In genomic region chr1:225881081-225882007, GRCh38 we compare ENCODE assay signal across 8 cellular contexts. TPM values are rescaled to one million over a fixed set of nuclear protein-coding genes. Genes with fewer than 3 reads are reported as not detected.
DNase-seq lines count a peak whose midpoint lies in the region; ATAC-seq and TF ChIP-seq lines count a peak whose summit lies in the region.

No MANE protein-coding gene starts in this region.

- TF ChIP-seq CTCF in CD14-positive monocyte (IDR thresholded peaks at IDR 0.05) (no peak), body of pancreas (IDR thresholded peaks at IDR 0.05) (peak in 2 of 7 experiments; percentile 4 to 10)

- no peak for DNase-seq in CD14-positive monocyte (ENCODE audit: low spot score)
- peak; percentile 48 for DNase-seq in HCEC 1CT
- peak; percentile 59 to 63 for DNase-seq in SJCRH30
- peak; percentile 72 to 82 (median 75) for DNase-seq in body of pancreas
- DNase-seq in DMS79 treated with DMSO at 0.1 percent for 48 hours (lab: John Stamatoyannopoulos, UW): no peak

- TF ChIP-seq POLR2A in body of pancreas (IDR thresholded peaks at IDR 0.05): peak in 1 of 3 donors; percentile 44

- intact Hi-C loops in CD14-positive monocyte (cut with micrococcal nuclease) (no loop called here), body of pancreas (cut with DNase I) (no loop called here)

- H3K4me2 ChIP-seq in skeletal muscle satellite cell (ENCODE audit: low read length): peak overlapping the region; percentile 98

- H3K36me3 ChIP-seq in SJCRH30 (no peaks in the 10 kb centered on the region), body of pancreas (replicated peaks in 1 of 2; ENCODE audit: insufficient read depth in 1 of 2, low read depth in 2 of 2) (no peaks in the 10 kb centered on the region), skeletal muscle satellite cell (ENCODE audit: insufficient read depth, low read length) (peaks cover 8% of the 10 kb centered on the region)

- peaks cover 20 to 31% of the 10 kb centered on the region in 2 donors for H3K36me3 Mint-ChIP-seq in CD14-positive monocyte

- H3K27ac ChIP-seq in SJCRH30 (peak overlapping the region; percentile 50), body of pancreas (peak overlapping the region; percentile 95 to 98 (median 96))

- H3K4me1 Mint-ChIP-seq in CD14-positive monocyte: peaks cover 52% of the 10 kb centered on the region

- H3K27me3 ChIP-seq in SJCRH30 (no peaks in the 10 kb centered on the region), body of pancreas (no peaks in the 10 kb centered on the region), skeletal muscle satellite cell (ENCODE audit: control insufficient read depth, insufficient read depth, low read length) (no peaks in the 10 kb centered on the region)

- H3K4me1 ChIP-seq in SJCRH30 (peaks cover 32% of the 10 kb centered on the region), body of pancreas (peaks cover 63% of the 10 kb centered on the region), skeletal muscle satellite cell (ENCODE audit: control insufficient read depth, insufficient read depth, low read length) (peaks cover 34% of the 10 kb centered on the region)

- H3K9ac ChIP-seq in skeletal muscle satellite cell (ENCODE audit: low read depth, low read length): peak overlapping the region; percentile 97

- H3K4me3 ChIP-seq in SJCRH30 (peak overlapping the region; percentile 78), body of pancreas (peak overlapping the region; percentile 54 to 72), iPS-18c (ENCODE audit: insufficient read depth, low read depth, low read length) (peak overlapping the region; percentile 74), skeletal muscle satellite cell (ENCODE audit: low read length) (peak overlapping the region; percentile 99)

- H3K9me3 Mint-ChIP-seq in CD14-positive monocyte: peaks cover 0 to 3% (median 0%) of the 10 kb centered on the region in 7 donors

- no peaks in the 10 kb centered on the region for H3K9me3 ChIP-seq in SJCRH30 (replicated peaks)
- H3K9me3 ChIP-seq in body of pancreas: no peaks in the 10 kb centered on the region
- peaks cover 2% of the 10 kb centered on the region for H3K9me3 ChIP-seq in iPS-18c (ENCODE audit: control insufficient read depth, insufficient read depth, low read length)
- no peaks in the 10 kb centered on the region for H3K9me3 ChIP-seq in skeletal muscle satellite cell (replicated peaks; ENCODE audit: low read length)

- peak overlapping the region; percentile 57 to 95 (median 89) for H3K27ac Mint-ChIP-seq in CD14-positive monocyte

- peaks cover 4 to 9% (median 4%) of the 10 kb centered on the region in 3 donors for H3K27me3 Mint-ChIP-seq in CD14-positive monocyte (ENCODE audit: low read depth in 3 of 3)

- ATAC-seq in body of pancreas (peak; percentile 53), HG03520 (IDR thresholded peaks at IDR 0.05; ENCODE audit: unreplicated experiment) (no peak)

- 3 to 12% methylated on average over 12 to 28 of the region's 28 CpGs for WGBS in body of pancreas, 2 donors

- peak overlapping the region; percentile 97 for H3K4me3 Mint-ChIP-seq in CD14-positive monocyte

RNA-seq across cellular contexts. Expression of gene TMEM63A, which starts 0.8 kb away (rescaled TPM):
- polyA plus RNA-seq in CD14-positive monocyte: 1 to 10 TPM; 3.0 to 5.8 TPM
- 13.5 and 20.4 TPM in 2 replicates for total RNA-seq in SJCRH30 (2014; rRNA removed; shearing (Covaris generic))
- total RNA-seq in body of pancreas: 100 to 1,000 TPM; 129 to 217 TPM
- 10.0 and 15.7 TPM in 2 replicates for total RNA-seq in skeletal muscle satellite cell (2012; rRNA removed)

RNA-seq across cellular contexts. Expression of gene LEFTY1, which starts 7.6 kb away (rescaled TPM):
- polyA plus RNA-seq in CD14-positive monocyte: not detected
- 16.7 and 19.4 TPM in 2 replicates for total RNA-seq in SJCRH30 (2014; rRNA removed; shearing (Covaris generic))
- total RNA-seq in body of pancreas: 100 to 1,000 TPM; 138 to 153 TPM
- total RNA-seq in skeletal muscle satellite cell (2012; rRNA removed): not detected in 2 replicates

RNA-seq across cellular contexts. Expression of gene PYCR2, which starts 42.7 kb away (rescaled TPM):
- 10 to 100 TPM; 21.4 to 26.6 TPM for polyA plus RNA-seq in CD14-positive monocyte
- total RNA-seq in SJCRH30 (2014; rRNA removed; shearing (Covaris generic)): 46.0 and 51.1 TPM in 2 replicates
- total RNA-seq in body of pancreas: 10 to 100 TPM; 34.2 to 52.4 TPM
- 31.4 and 33.2 TPM in 2 replicates for total RNA-seq in skeletal muscle satellite cell (2012; rRNA removed)

RNA-seq across cellular contexts. Expression of gene LEFTY2, which starts 59.7 kb away (rescaled TPM):
- not detected for polyA plus RNA-seq in CD14-positive monocyte
- total RNA-seq in SJCRH30 (2014; rRNA removed; shearing (Covaris generic)): 0.56 and 0.77 TPM in 2 replicates
- total RNA-seq in body of pancreas: 1 to 10 TPM in 1 of 2 donors, under 1 TPM in 1; 0.99 to 8.0 TPM
- 0.44 TPM in 1 of 2 replicates, not detected in the other for total RNA-seq in skeletal muscle satellite cell (2012; rRNA removed)

Comparison
In these comparisons a context has a peak if more than half of its experiments do, and no peak if none do; other contexts are left out.
1. DNase-seq: peak in HCEC 1CT (single experiment), SJCRH30 (2 of 2) and body of pancreas (4 of 4); none in CD14-positive monocyte (single experiment) and DMS79 treated with DMSO at 0.1 percent for 48 hours (single experiment).
2. Peak in every context shown above with its lines, with median percentiles within 50 percentile points of each other: H3K4me3 ChIP-seq.